In genomic region chr16:3654249-3654991, GRCh38 we compare ENCODE assay signal across 8 cellular contexts. TPM values are rescaled to one million over a fixed set of nuclear protein-coding genes. Genes with fewer than 3 reads are reported as not detected.
A peak's percentile ranks its signal among the peaks of the same experiment; 100 is the strongest.
DNase-seq lines count a peak whose midpoint lies in the region; ATAC-seq and TF ChIP-seq lines count a peak whose summit lies in the region.

Gene DNASE1, plus strand, starts transcription at chr16:3654691. Its CDS starts 683 bp downstream, at chr16:3655374.

- H3K9me2 ChIP-seq in PC-3 (replicated peaks; ENCODE audit: low read length): no peaks in the 10 kb centered on the region

- CTCF ChIA-PET in PC-3 (lab: Charles Lee): interaction anchor here (0.5 kb wide), 1 partner anchor 28 kb away, joined by 3 read pairs; no protein-coding TSS in a partner anchor

- ATAC-seq in GM19351 (IDR thresholded peaks at IDR 0.05; ENCODE audit: unreplicated experiment) (peak; percentile 47), PC-3 (peak; percentile 78), upper lobe of left lung (ENCODE audit: low FRiP score in 2 of 2) (peak in 1 of 2 donors; percentile 68), GM21717 (IDR thresholded peaks at IDR 0.05; ENCODE audit: unreplicated experiment) (no peak)

- DNase-seq in AG10803 (ENCODE audit: low read depth) (peak; percentile 54), PC-3 (peak; percentile 61), fibroblast of the conjunctiva (ENCODE audit: low read depth) (peak; percentile 28), upper lobe of left lung (peak in 1 of 2 donors; percentile 58)
- peak; percentile 70 to 75 for DNase-seq in activated T-cell treated with anti-CD3 and anti-CD28 coated beads, Interleukin-2, amount 50 U/mL, for 48 hours

- H3K36me3 ChIP-seq in PC-3 (ENCODE audit: low read depth, low read length) (peaks cover 8% of the 10 kb centered on the region; the same call in 1 of the 2 replicates), neutrophil (peaks cover 87% of the 10 kb centered on the region), upper lobe of left lung (peaks cover 11 to 62% (median 45%) of the 10 kb centered on the region in 4 donors)

- no peak within 1 kb of the TSS for H3K27ac ChIP-seq in PC-3 (ENCODE audit: low read length)
- H3K27ac ChIP-seq in neutrophil: no peak within 1 kb of the TSS
- no peak within 1 kb of the TSS for H3K27ac ChIP-seq in upper lobe of left lung

- H3K4me2 ChIP-seq in PC-3 (ENCODE audit: low read length): no peak within 1 kb of the TSS

- TF ChIP-seq CTCF in AG10803 (conservative IDR thresholded peaks at IDR 0.05; ENCODE audit: low read length): peak; percentile 69
- TF ChIP-seq CTCF in PC-3 (conservative IDR thresholded peaks at IDR 0.05; ENCODE audit: low read depth, low read length): peak; percentile 60
- TF ChIP-seq CTCF in neutrophil (IDR thresholded peaks at IDR 0.05): peak; percentile 56
- TF ChIP-seq CTCF in upper lobe of left lung (IDR thresholded peaks at IDR 0.05): peak; percentile 55 to 73 (median 66)

- no peak within 1 kb of the TSS for H3K4me3 ChIP-seq in AG10803 (ENCODE audit: low read length)
- no peak within 1 kb of the TSS for H3K4me3 ChIP-seq in PC-3 (ENCODE audit: low read length)
- no peak within 1 kb of the TSS for H3K4me3 ChIP-seq in neutrophil (ENCODE audit: low read depth in 1 of 2, low read length in 1 of 2)
- no peak within 1 kb of the TSS for H3K4me3 ChIP-seq in upper lobe of left lung

- no peak within 1 kb of the TSS for H2AFZ ChIP-seq in PC-3 (ENCODE audit: low read length)

- H3K9me3 ChIP-seq in PC-3 (ENCODE audit: low read length): no peaks in the 10 kb centered on the region
- no peaks in the 10 kb centered on the region for H3K9me3 ChIP-seq in neutrophil
- H3K9me3 ChIP-seq in upper lobe of left lung: no peaks in the 10 kb centered on the region

- H4K20me1 ChIP-seq in PC-3 (ENCODE audit: low read length): no peaks in the 10 kb centered on the region

- TF ChIP-seq EP300 in upper lobe of left lung (IDR thresholded peaks at IDR 0.05): no peak

- intact Hi-C loops in PC-3 (cut with micrococcal nuclease): no loop called here

- H3F3A ChIP-seq in PC-3 (ENCODE audit: low read length, unreplicated experiment): no peaks in the 10 kb centered on the region

- no peaks in the 10 kb centered on the region for H3K79me2 ChIP-seq in PC-3 (ENCODE audit: low read length)

- TF ChIP-seq POLR2A in upper lobe of left lung (IDR thresholded peaks at IDR 0.05): no peak

- POLR2A ChIA-PET in PC-3 (lab: Charles Lee; ENCODE audit: unreplicated experiment): no interaction called here

- no peaks in the 10 kb centered on the region for H3K27me3 ChIP-seq in PC-3 (ENCODE audit: low read length)
- no peaks in the 10 kb centered on the region for H3K27me3 ChIP-seq in neutrophil
- no peaks in the 10 kb centered on the region for H3K27me3 ChIP-seq in upper lobe of left lung

- BruUV-seq in PC-3 (replicated peaks; lab: Mats Ljungman, UMichigan): no TSS peak

- H3K4me1 ChIP-seq in PC-3 (ENCODE audit: insufficient read depth, low read length) (no peaks in the 10 kb centered on the region), neutrophil (ENCODE audit: control insufficient read depth in 1 of 2, insufficient read depth in 1 of 2, low read depth in 1 of 2, low read length in 1 of 2) (no peaks in the 10 kb centered on the region), upper lobe of left lung (no peaks in the 10 kb centered on the region)

- WGBS in upper lobe of left lung, 2 donors: 79 to 80% methylated on average over 14 of the region's 14 CpGs

- no peak within 1 kb of the TSS for H3K9ac ChIP-seq in PC-3 (ENCODE audit: low read length)

RNA-seq across cellular contexts. Expression of gene DNASE1, which starts in this region (rescaled TPM):
- 9.3 and 14.0 TPM in 2 replicates for total RNA-seq in PC-3 (2014; rRNA removed)
- 10 to 100 TPM in 4 of 6 donors, 1 to 10 TPM in 2; 6.4 to 34.6 (median 18.7) TPM for total RNA-seq in upper lobe of left lung
